In the genomic region with DNA sequence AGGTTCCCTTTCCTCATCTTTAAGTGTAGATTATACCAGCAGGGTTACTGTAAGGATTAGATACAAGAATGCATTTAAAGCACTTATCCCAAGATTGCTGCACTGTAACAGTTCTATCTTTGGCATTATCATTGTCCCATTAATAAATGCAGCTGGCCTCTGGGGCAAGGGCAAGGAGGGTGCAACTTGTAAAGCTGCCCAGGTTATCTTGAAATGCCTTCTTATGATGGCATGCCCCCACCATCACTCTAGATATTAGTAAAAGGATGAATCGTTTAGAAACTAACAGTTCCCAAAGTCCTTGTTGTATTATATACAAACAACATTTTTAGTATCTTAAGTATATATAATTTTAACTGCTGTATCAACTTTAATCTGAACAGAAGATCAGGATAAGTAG, we compare ENCODE assay signal across 33 cellular contexts.
"Had no signal": no experiment of that assay in that cellular context is flagged by ENCODE, and none has a peak within 500 bp of the region (broad histone marks: within the 10 kb centered on the region; RNA-seq: fewer than 3 reads in every experiment).

No MANE protein-coding gene starts in this region.

- H3K9me3 Mint-ChIP-seq: activated B cell treated with CpG ODN at 0.5 μM for 24 hours; activated CD4-positive, alpha-beta memory T cell treated with anti-CD3 and anti-CD28 coated beads for 36 hours; activated naive CD4-positive, alpha-beta T cell treated with anti-CD3 and anti-CD28 coated beads for 36 hours; activated naive CD4-positive, alpha-beta T cell treated with anti-CD3 and anti-CD28 coated beads, Interleukin-2, amount 50 U/mL, for 72 hours; activated naive CD8-positive, alpha-beta T cell treated with anti-CD3 and anti-CD28 coated beads for 36 hours; activated T-cell treated with anti-CD3 and anti-CD28 coated beads, Interleukin-2, amount 50 U/mL, for 4 hours; activated T-cell treated with anti-CD3 and anti-CD28 coated beads, Interleukin-2, amount 50 U/mL, for 72 hours; activated T-helper 1 cell treated with anti-CD3 and anti-CD28 coated beads, Interleukin-12 subunit alpha, Interleukin-12 subunit beta, Interleukin-2, Interleukin-4 antibody, amounts not matched to agents 30 ng/mL and 10 ng/mL and 1 ng/mL, durations not matched to agents 14 hours and 24 hours and 36 hours; activated T-helper 17 cell treated with anti-CD3 and anti-CD28 coated beads, Interleukin-2, amount 50 U/mL, for 72 hours; T-helper 1 cell treated with Interleukin-12 subunit alpha and Interleukin-12 subunit beta and Interleukin-4 antibody, amounts not matched to agents 30 μg/mL and 1 μg/mL, for 36 hours; T-helper 2 cell treated with Interferon-gamma antibody and Interleukin-4, amounts not matched to agents 5 μg/mL and 100 μg/mL, for 36 hours had no signal

- H3K4me3 ChIP-seq: adrenal gland, body of pancreas, breast epithelium had no signal

- H3K4me1 ChIP-seq: breast epithelium had no signal

- H3K27me3 ChIP-seq: adrenal gland, body of pancreas, brain microvascular endothelial cell, breast epithelium had no signal

- ATAC-seq: activated naive CD4-positive, alpha-beta T cell treated with anti-CD3 and anti-CD28 coated beads, Interleukin-2, amount 50 U/mL, for 72 hours; activated T-cell treated with anti-CD3 and anti-CD28 coated beads, Interleukin-2, amount 50 U/mL, for 4 hours; activated T-cell treated with anti-CD3 and anti-CD28 coated beads, Interleukin-2, amount 50 U/mL, for 72 hours; activated T-helper 17 cell treated with anti-CD3 and anti-CD28 coated beads, Interleukin-2, amount 50 U/mL, for 72 hours; body of pancreas had no signal

- H3K27me3 Mint-ChIP-seq: activated B cell treated with CpG ODN at 0.5 μM for 24 hours; activated CD4-positive, alpha-beta memory T cell treated with anti-CD3 and anti-CD28 coated beads for 36 hours; activated naive CD8-positive, alpha-beta T cell treated with anti-CD3 and anti-CD28 coated beads for 36 hours; activated T-helper 17 cell treated with anti-CD3 and anti-CD28 coated beads, Interleukin-2, amount 50 U/mL, for 72 hours had no signal

- H3K9me3 ChIP-seq: adrenal gland, body of pancreas, breast epithelium had no signal

- DNase-seq: activated B cell treated with CpG ODN at 0.5 μM for 24 hours; activated CD4-positive, alpha-beta memory T cell treated with anti-CD3 and anti-CD28 coated beads for 36 hours; activated CD4-positive, alpha-beta T cell treated with anti-CD3 and anti-CD28 coated beads for 48 hours; activated CD4-positive, alpha-beta T cell treated with anti-CD3 and anti-CD28 coated beads, Interleukin-2, amount 50 U/mL, for 1 hour; activated CD4-positive, alpha-beta T cell treated with anti-CD3 and anti-CD28 coated beads, Interleukin-2, amount 50 U/mL, for 4 hours; activated CD4-positive, CD25-positive, alpha-beta regulatory T cell treated with anti-CD3 and anti-CD28 coated beads, Interleukin-2, amount 50 U/mL, for 72 hours; activated CD8-positive, alpha-beta memory T cell treated with anti-CD3 and anti-CD28 coated beads, Interleukin-2, amount 50 U/mL, for 4 hours; activated effector memory CD4-positive, alpha-beta T cell treated with anti-CD3 and anti-CD28 coated beads, Interleukin-2, amount 50 U/mL, for 16 hours; activated gamma-delta T cell treated with Interleukin-2 at 50 U/mL for 16 hours; activated naive CD4-positive, alpha-beta T cell; activated naive CD4-positive, alpha-beta T cell treated with anti-CD3 and anti-CD28 coated beads for 36 hours; activated naive CD4-positive, alpha-beta T cell treated with anti-CD3 and anti-CD28 coated beads, Interleukin-2, amount 50 U/mL, for 16 hours; activated naive CD8-positive, alpha-beta T cell treated with anti-CD3 and anti-CD28 coated beads for 36 hours; activated T-cell treated with anti-CD3 and anti-CD28 coated beads for 4 hours; activated T-cell treated with anti-CD3 and anti-CD28 coated beads, Interleukin-2, amount 50 U/mL, for 1 hour; activated T-cell treated with anti-CD3 and anti-CD28 coated beads, Interleukin-2, amount 50 U/mL, for 4 hours; activated T-cell treated with anti-CD3 and anti-CD28 coated beads, Interleukin-2, amount 50 U/mL, for 72 hours; adrenal gland; amniotic stem cell; aorta; body of pancreas; brain microvascular endothelial cell; central memory CD4-positive, alpha-beta T cell; T-helper 1 cell; T-helper 2 cell; T-helper 9 cell had no signal

- H3K36me3 ChIP-seq: breast epithelium had no signal

- H3K27ac ChIP-seq: adrenal gland, body of pancreas, brain microvascular endothelial cell, breast epithelium, VCaP had no signal

- H3K4me3 Mint-ChIP-seq: activated B cell treated with CpG ODN at 0.5 μM for 24 hours; activated CD4-positive, alpha-beta memory T cell treated with anti-CD3 and anti-CD28 coated beads for 36 hours; activated naive CD4-positive, alpha-beta T cell treated with anti-CD3 and anti-CD28 coated beads for 36 hours; activated naive CD8-positive, alpha-beta T cell treated with anti-CD3 and anti-CD28 coated beads for 36 hours; activated T-cell treated with anti-CD3 and anti-CD28 coated beads, Interleukin-2, amount 50 U/mL, for 4 hours; activated T-cell treated with anti-CD3 and anti-CD28 coated beads, Interleukin-2, amount 50 U/mL, for 72 hours; activated T-helper 1 cell treated with anti-CD3 and anti-CD28 coated beads, Interleukin-12 subunit alpha, Interleukin-12 subunit beta, Interleukin-2, Interleukin-4 antibody, amounts not matched to agents 30 ng/mL and 10 ng/mL and 1 ng/mL, durations not matched to agents 14 hours and 24 hours and 36 hours; activated T-helper 17 cell treated with anti-CD3 and anti-CD28 coated beads, Interleukin-2, amount 50 U/mL, for 72 hours; T-helper 1 cell treated with Interleukin-12 subunit alpha and Interleukin-12 subunit beta and Interleukin-4 antibody, amounts not matched to agents 30 μg/mL and 1 μg/mL, for 36 hours; T-helper 2 cell treated with Interferon-gamma antibody and Interleukin-4, amounts not matched to agents 5 μg/mL and 100 μg/mL, for 36 hours had no signal

- H3K27ac Mint-ChIP-seq: activated B cell treated with CpG ODN at 0.5 μM for 24 hours; activated CD4-positive, alpha-beta memory T cell treated with anti-CD3 and anti-CD28 coated beads for 36 hours; activated naive CD4-positive, alpha-beta T cell treated with anti-CD3 and anti-CD28 coated beads for 36 hours; activated naive CD4-positive, alpha-beta T cell treated with anti-CD3 and anti-CD28 coated beads, Interleukin-2, amount 50 U/mL, for 72 hours; activated naive CD8-positive, alpha-beta T cell treated with anti-CD3 and anti-CD28 coated beads for 36 hours; activated T-cell treated with anti-CD3 and anti-CD28 coated beads, Interleukin-2, amount 50 U/mL, for 72 hours; activated T-helper 1 cell treated with anti-CD3 and anti-CD28 coated beads, Interleukin-12 subunit alpha, Interleukin-12 subunit beta, Interleukin-2, Interleukin-4 antibody, amounts not matched to agents 30 ng/mL and 10 ng/mL and 1 ng/mL, durations not matched to agents 14 hours and 24 hours and 36 hours; activated T-helper 17 cell treated with anti-CD3 and anti-CD28 coated beads, Interleukin-2, amount 50 U/mL, for 72 hours; T-helper 1 cell treated with Interleukin-12 subunit alpha and Interleukin-12 subunit beta and Interleukin-4 antibody, amounts not matched to agents 30 μg/mL and 1 μg/mL, for 36 hours; T-helper 2 cell treated with Interferon-gamma antibody and Interleukin-4, amounts not matched to agents 5 μg/mL and 100 μg/mL, for 36 hours had no signal
